1 cellular context compared by ENCODE assay signal in the genomic region with DNA sequence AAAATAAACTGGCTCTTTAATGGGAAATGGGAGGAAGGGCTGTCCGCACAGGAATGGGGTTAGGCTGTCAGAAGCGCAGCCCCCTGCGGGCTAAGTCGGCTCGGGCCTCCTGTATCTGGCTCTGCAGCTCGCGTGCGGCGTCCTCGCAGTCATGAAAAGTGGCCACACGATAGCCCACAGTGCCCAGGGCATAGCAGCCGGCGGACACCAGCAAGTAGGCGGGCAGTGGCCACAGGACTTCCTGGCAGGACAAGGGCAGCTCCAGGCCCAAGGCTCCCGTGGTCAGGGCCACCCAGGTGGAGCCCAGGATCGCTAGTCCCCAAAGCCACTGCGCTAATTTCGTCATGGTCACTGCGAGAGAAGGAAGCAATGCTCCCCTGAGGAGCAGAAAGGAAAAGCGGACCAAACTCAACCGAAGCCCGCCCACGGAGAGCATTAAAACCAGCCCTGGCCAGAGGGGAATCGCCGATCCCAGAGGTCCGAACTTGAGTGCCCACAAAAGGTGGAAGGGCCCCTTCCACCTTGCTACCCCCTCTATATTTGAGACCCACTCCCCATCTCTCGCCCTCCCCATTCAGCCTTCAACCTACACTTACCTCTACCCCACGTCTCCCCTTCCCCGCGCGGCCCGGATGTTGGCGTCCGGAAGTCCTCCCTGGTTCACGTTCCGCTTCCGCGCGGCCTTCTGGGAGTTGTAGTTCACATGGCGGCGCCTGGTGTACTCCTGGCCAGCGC.
TF ChIP-seq lines count a peak whose summit lies in the region.

TSS of gene DPM3 (minus strand) at position 637 of the 735 bp plus-strand sequence. CDS start at position 346, 291 bp downstream.

TF ChIP-seq in HepG2, 621 proteins besides CTCF, POLR2A, EP300 and RAD21 (continued from another document and continues in another):
- TF ChIP-seq ZNF281 (CRISPR knock-in tag; IDR thresholded peaks at IDR 0.05; ENCODE audit: borderline replicate concordance) (no peak), ELF4 (CRISPR knock-in tag; IDR thresholded peaks at IDR 0.05; ENCODE audit: borderline replicate concordance) (peak; percentile 62; the same call in 1 of the 2 replicates), ZNF3 (CRISPR knock-in tag; IDR thresholded peaks at IDR 0.05) (no peak), TBL1XR1 (IDR thresholded peaks at IDR 0.05; ENCODE audit: borderline replicate concordance, low read length, partially characterized antibody) (peak; percentile 44), HNRNPH1 (optimal IDR thresholded peaks at IDR 0.05; ENCODE audit: low read depth, low read length) (no peak), CENPT (CRISPR knock-in tag; IDR thresholded peaks at IDR 0.05; ENCODE audit: low read depth) (no peak), ZNF12 (CRISPR knock-in tag; IDR thresholded peaks at IDR 0.05) (peak; percentile 10; the same call in 1 of the 2 replicates), KDM5B (CRISPR knock-in tag; IDR thresholded peaks at IDR 0.05; ENCODE audit: borderline replicate concordance) (peak; percentile 79; the same call in 1 of the 2 replicates), ZSCAN22 (CRISPR knock-in tag; IDR thresholded peaks at IDR 0.05) (no peak), ZNF230 (CRISPR knock-in tag; IDR thresholded peaks at IDR 0.05) (peak; percentile 48; the same call in 1 of the 2 replicates), TRIM24 (CRISPR knock-in tag; IDR thresholded peaks at IDR 0.05) (peak; percentile 44; the same call in 1 of the 2 replicates), ZNF782 (CRISPR knock-in tag; IDR thresholded peaks at IDR 0.05; ENCODE audit: borderline replicate concordance) (peak; percentile 72; the same call in 1 of the 2 replicates), ZNF589 (CRISPR knock-in tag; conservative IDR thresholded peaks at IDR 0.05) (no peak), LCORL (IDR thresholded peaks at IDR 0.05) (no peak), LCORL (CRISPR knock-in tag; IDR thresholded peaks at IDR 0.05) (peak; percentile 27; the same call in 1 of the 2 replicates), ZNF572 (CRISPR knock-in tag; IDR thresholded peaks at IDR 0.05) (no peak), HNRNPK (IDR thresholded peaks at IDR 0.05; ENCODE audit: low read depth, low read length, poor library complexity, severe bottlenecking) (peak; percentile 95), ZNF550 (CRISPR knock-in tag; IDR thresholded peaks at IDR 0.05; ENCODE audit: borderline replicate concordance) (0 out of 2 replicates have a peak, but pooled peaks have one; percentile 27), MXD4 (CRISPR knock-in tag; IDR thresholded peaks at IDR 0.05) (peak; percentile 40; the same call in 1 of the 2 replicates), ZKSCAN8 (CRISPR knock-in tag; IDR thresholded peaks at IDR 0.05; ENCODE audit: borderline replicate concordance) (no peak), MXD1 (CRISPR knock-in tag; IDR thresholded peaks at IDR 0.05) (0 out of 2 replicates have a peak, but pooled peaks have one; percentile 50), FOXA3 (CRISPR knock-in tag; IDR thresholded peaks at IDR 0.05) (peak; percentile 53; the same call in 1 of the 2 replicates), ZFX (CRISPR knock-in tag; IDR thresholded peaks at IDR 0.05; ENCODE audit: low read depth) (peak; percentile 73), PHF8 (CRISPR knock-in tag; IDR thresholded peaks at IDR 0.05) (peak; percentile 71; the same call in 1 of the 2 replicates), NFYC (CRISPR knock-in tag; IDR thresholded peaks at IDR 0.05) (no peak), ASH2L (IDR thresholded peaks at IDR 0.05; ENCODE audit: insufficient read length, low read depth, low read length) (peak; percentile 70), MYC (CRISPR knock-in tag; IDR thresholded peaks at IDR 0.05; ENCODE audit: borderline replicate concordance) (peak; percentile 10; the same call in 1 of the 2 replicates), BRF2 (CRISPR knock-in tag; IDR thresholded peaks at IDR 0.05) (no peak; the same call in 1 of the 2 replicates), KLF9 (CRISPR knock-in tag; IDR thresholded peaks at IDR 0.05; ENCODE audit: low read depth) (no peak), HOXD1 (CRISPR knock-in tag; IDR thresholded peaks at IDR 0.05) (0 out of 2 replicates have a peak, but pooled peaks have one; percentile 15), CBX5 (CRISPR knock-in tag; IDR thresholded peaks at IDR 0.05; ENCODE audit: borderline replicate concordance) (peak; percentile 61; the same call in 1 of the 2 replicates), ZNF891 (CRISPR knock-in tag; IDR thresholded peaks at IDR 0.05) (peak; percentile 82; the same call in 1 of the 2 replicates), NFE2L1 (CRISPR knock-in tag; IDR thresholded peaks at IDR 0.05; ENCODE audit: borderline replicate concordance) (peak; percentile 62; the same call in 1 of the 2 replicates), ZNF619 (CRISPR knock-in tag; IDR thresholded peaks at IDR 0.05) (peak; percentile 28; the same call in 1 of the 2 replicates), ZNF605 (CRISPR knock-in tag; IDR thresholded peaks at IDR 0.05) (peak; percentile 96)
- TF ChIP-seq, protein P1, sequence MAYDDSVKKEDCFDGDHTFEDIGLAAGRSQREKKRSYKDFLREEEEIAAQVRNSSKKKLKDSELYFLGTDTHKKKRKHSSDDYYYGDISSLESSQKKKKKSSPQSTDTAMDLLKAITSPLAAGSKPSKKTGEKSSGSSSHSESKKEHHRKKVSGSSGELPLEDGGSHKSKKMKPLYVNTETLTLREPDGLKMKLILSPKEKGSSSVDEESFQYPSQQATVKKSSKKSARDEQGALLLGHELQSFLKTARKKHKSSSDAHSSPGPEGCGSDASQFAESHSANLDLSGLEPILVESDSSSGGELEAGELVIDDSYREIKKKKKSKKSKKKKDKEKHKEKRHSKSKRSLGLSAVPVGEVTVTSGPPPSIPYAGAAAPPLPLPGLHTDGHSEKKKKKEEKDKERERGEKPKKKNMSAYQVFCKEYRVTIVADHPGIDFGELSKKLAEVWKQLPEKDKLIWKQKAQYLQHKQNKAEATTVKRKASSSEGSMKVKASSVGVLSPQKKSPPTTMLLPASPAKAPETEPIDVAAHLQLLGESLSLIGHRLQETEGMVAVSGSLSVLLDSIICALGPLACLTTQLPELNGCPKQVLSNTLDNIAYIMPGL (CRISPR knock-in tag; IDR thresholded peaks at IDR 0.05; ENCODE audit: borderline replicate concordance in 1 of 2, low read depth in 1 of 2), result peak; percentile 53 to 54; a peak in 2 of 4 replicates
- TF ChIP-seq, protein P2, sequence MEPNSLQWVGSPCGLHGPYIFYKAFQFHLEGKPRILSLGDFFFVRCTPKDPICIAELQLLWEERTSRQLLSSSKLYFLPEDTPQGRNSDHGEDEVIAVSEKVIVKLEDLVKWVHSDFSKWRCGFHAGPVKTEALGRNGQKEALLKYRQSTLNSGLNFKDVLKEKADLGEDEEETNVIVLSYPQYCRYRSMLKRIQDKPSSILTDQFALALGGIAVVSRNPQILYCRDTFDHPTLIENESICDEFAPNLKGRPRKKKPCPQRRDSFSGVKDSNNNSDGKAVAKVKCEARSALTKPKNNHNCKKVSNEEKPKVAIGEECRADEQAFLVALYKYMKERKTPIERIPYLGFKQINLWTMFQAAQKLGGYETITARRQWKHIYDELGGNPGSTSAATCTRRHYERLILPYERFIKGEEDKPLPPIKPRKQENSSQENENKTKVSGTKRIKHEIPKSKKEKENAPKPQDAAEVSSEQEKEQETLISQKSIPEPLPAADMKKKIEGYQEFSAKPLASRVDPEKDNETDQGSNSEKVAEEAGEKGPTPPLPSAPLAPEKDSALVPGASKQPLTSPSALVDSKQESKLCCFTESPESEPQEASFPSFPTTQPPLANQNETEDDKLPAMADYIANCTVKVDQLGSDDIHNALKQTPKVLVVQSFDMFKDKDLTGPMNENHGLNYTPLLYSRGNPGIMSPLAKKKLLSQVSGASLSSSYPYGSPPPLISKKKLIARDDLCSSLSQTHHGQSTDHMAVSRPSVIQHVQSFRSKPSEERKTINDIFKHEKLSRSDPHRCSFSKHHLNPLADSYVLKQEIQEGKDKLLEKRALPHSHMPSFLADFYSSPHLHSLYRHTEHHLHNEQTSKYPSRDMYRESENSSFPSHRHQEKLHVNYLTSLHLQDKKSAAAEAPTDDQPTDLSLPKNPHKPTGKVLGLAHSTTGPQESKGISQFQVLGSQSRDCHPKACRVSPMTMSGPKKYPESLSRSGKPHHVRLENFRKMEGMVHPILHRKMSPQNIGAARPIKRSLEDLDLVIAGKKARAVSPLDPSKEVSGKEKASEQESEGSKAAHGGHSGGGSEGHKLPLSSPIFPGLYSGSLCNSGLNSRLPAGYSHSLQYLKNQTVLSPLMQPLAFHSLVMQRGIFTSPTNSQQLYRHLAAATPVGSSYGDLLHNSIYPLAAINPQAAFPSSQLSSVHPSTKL (CRISPR knock-in tag; IDR thresholded peaks at IDR 0.05), result 0 out of 2 replicates have a peak, but pooled peaks have one; percentile 12
- TF ChIP-seq, protein P3, sequence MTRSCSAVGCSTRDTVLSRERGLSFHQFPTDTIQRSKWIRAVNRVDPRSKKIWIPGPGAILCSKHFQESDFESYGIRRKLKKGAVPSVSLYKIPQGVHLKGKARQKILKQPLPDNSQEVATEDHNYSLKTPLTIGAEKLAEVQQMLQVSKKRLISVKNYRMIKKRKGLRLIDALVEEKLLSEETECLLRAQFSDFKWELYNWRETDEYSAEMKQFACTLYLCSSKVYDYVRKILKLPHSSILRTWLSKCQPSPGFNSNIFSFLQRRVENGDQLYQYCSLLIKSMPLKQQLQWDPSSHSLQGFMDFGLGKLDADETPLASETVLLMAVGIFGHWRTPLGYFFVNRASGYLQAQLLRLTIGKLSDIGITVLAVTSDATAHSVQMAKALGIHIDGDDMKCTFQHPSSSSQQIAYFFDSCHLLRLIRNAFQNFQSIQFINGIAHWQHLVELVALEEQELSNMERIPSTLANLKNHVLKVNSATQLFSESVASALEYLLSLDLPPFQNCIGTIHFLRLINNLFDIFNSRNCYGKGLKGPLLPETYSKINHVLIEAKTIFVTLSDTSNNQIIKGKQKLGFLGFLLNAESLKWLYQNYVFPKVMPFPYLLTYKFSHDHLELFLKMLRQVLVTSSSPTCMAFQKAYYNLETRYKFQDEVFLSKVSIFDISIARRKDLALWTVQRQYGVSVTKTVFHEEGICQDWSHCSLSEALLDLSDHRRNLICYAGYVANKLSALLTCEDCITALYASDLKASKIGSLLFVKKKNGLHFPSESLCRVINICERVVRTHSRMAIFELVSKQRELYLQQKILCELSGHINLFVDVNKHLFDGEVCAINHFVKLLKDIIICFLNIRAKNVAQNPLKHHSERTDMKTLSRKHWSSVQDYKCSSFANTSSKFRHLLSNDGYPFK (CRISPR knock-in tag; IDR thresholded peaks at IDR 0.05; ENCODE audit: borderline replicate concordance), result peak; percentile 62; the same call in 1 of the 2 replicates
- TF ChIP-seq, protein P4, sequence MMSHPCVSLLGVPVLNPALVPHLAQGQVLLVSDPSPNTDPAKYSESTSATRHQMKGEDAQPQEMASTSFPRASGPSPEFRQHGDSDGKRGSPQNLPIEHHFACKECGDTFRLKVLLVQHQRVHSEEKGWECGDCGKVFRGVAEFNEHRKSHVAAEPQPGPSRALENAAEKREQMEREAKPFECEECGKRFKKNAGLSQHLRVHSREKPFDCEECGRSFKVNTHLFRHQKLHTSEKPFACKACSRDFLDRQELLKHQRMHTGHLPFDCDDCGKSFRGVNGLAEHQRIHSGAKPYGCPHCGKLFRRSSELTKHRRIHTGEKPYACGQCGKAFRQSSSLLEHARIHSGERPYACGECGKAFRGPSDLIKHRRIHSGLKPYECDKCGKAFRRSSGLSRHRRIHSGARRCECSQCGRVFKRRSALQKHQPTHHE (CRISPR knock-in tag; IDR thresholded peaks at IDR 0.05; ENCODE audit: borderline replicate concordance), result no peak; the same call in 1 of the 2 replicates
- TF ChIP-seq, protein P5, sequence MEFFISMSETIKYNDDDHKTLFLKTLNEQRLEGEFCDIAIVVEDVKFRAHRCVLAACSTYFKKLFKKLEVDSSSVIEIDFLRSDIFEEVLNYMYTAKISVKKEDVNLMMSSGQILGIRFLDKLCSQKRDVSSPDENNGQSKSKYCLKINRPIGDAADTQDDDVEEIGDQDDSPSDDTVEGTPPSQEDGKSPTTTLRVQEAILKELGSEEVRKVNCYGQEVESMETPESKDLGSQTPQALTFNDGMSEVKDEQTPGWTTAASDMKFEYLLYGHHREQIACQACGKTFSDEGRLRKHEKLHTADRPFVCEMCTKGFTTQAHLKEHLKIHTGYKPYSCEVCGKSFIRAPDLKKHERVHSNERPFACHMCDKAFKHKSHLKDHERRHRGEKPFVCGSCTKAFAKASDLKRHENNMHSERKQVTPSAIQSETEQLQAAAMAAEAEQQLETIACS (CRISPR knock-in tag; IDR thresholded peaks at IDR 0.05), result no peak
- TF ChIP-seq, protein P6, sequence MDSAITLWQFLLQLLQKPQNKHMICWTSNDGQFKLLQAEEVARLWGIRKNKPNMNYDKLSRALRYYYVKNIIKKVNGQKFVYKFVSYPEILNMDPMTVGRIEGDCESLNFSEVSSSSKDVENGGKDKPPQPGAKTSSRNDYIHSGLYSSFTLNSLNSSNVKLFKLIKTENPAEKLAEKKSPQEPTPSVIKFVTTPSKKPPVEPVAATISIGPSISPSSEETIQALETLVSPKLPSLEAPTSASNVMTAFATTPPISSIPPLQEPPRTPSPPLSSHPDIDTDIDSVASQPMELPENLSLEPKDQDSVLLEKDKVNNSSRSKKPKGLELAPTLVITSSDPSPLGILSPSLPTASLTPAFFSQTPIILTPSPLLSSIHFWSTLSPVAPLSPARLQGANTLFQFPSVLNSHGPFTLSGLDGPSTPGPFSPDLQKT (CRISPR knock-in tag; IDR thresholded peaks at IDR 0.05; ENCODE audit: borderline replicate concordance), result no peak
